In the genomic region with DNA sequence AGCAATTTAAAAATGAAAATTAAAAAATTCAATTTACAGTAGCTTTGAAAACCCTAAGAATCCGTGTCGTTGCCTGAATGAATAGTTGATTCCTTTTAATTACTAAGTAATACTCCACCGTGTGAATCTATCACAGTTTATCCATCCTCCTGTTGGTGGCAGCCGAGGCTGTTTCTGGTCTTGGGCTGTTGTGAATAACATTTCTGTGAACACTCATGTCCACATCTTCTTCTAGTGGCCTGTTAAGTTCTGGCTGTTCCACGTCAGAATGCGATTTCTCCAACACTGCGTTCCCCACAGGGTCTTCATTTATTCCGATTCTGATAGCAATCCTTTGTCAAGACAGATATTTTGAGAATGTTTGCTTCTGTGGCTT, we compare ENCODE assay signal across 1 cellular context.
TF ChIP-seq lines count a peak whose summit lies in the region.

No MANE protein-coding gene starts in this region.

TF ChIP-seq in HCT116, 20 proteins besides CTCF, POLR2A, EP300 and RAD21 (continued from another document):
- no peak for TF ChIP-seq MAX (IDR thresholded peaks at IDR 0.05)
- no peak for TF ChIP-seq ZNF274 (IDR thresholded peaks at IDR 0.05; ENCODE audit: low read depth, low read length)
- TF ChIP-seq EZH2 (IDR thresholded peaks at IDR 0.05) = no peak
- no peak; the same call in 1 of the 2 replicates for TF ChIP-seq FOSL1 (IDR thresholded peaks at IDR 0.05; ENCODE audit: low read depth)
- TF ChIP-seq EZH2phosphoT487 (IDR thresholded peaks at IDR 0.05; ENCODE audit: borderline replicate concordance) = no peak
- TF ChIP-seq TCF7L2 (IDR thresholded peaks at IDR 0.05; ENCODE audit: borderline replicate concordance, extremely low read depth, insufficient read depth, insufficient read length) = no peak
- no peak for TF ChIP-seq ZFX (IDR thresholded peaks at IDR 0.05)
- no peak for TF ChIP-seq SRF (IDR thresholded peaks at IDR 0.05; ENCODE audit: low read depth)
